11 cellular contexts compared by ENCODE assay signal in the genomic region with DNA sequence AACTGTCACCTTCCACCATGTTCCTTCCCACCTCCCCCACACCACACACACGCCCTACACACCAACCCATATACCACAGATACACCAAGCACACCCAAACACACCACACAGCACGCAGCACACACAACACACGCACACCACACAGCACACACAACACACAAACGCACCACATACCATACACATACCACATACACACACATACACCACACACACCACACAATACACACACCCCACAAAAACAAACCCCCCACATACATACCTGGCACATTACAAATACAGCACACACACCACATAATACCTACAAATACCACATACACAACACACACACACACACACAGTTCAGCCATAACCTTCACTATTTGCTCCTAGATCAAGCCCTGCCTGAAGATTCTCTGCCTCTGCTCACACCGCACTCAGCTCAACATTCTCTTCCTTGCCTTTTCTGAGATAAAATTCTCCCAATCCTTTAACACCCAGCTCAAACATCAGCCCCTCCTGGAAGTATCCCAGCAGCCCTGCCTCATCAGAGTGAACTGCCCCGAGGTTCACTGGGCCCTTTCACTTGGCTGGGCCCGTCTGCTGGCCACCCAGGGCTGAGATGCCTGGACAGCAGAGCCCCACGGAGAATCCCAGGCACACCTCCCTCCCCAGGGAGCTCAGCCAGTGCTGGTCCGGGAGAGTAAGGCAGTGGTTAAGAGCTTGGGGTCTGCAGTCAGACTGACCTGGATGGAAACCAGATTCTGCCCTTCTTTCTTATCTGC. TPM values are rescaled to one million over a fixed set of nuclear protein-coding genes. Genes with fewer than 3 reads are reported as not detected.
DNase-seq lines count a peak whose midpoint lies in the region; ATAC-seq, FAIRE-seq and TF ChIP-seq lines count a peak whose summit lies in the region.
"Had no signal": no experiment of that assay in that cellular context is flagged by ENCODE, and none has a peak within 500 bp of the region (broad histone marks: within the 10 kb centered on the region; RNA-seq: fewer than 3 reads in every experiment).

No MANE protein-coding gene starts in this region.

- H3K27ac ChIP-seq in K562 (ENCODE audit: extremely low read depth, low read depth, low read length): no peak overlapping the region; the same call in 2 of the 3 replicates
- peak overlapping the region; percentile 74 for H3K27ac ChIP-seq in lower lobe of right lung
- H3K27ac ChIP-seq in transverse colon: peak overlapping the region; percentile 21 to 69 (median 51)

- intact Hi-C loops in activated CD4-positive, alpha-beta T cell treated with anti-CD3 and anti-CD28 coated beads for 36 hours (cut with DNase I, micrococcal nuclease): no loop called here
- intact Hi-C loops in K562 (cut with micrococcal nuclease) (no loop called here), lower lobe of right lung (cut with DNase I) (no loop called here), transverse colon (cut with DNase I; ENCODE audit: low total_unique reads) (no loop called here)

- no peak for TF ChIP-seq POLR2A in K562 (conservative IDR thresholded peaks at IDR 0.05)
- no peak for TF ChIP-seq POLR2A in transverse colon (IDR thresholded peaks at IDR 0.05)

- no peak overlapping the region for H3K4me3 Mint-ChIP-seq in activated CD4-positive, alpha-beta T cell treated with anti-CD3 and anti-CD28 coated beads for 36 hours

- no peak for TF ChIP-seq RAD21 in K562 (CRISPR knock-in tag; conservative IDR thresholded peaks at IDR 0.05 in 1 of 2, IDR thresholded peaks at IDR 0.05 in 1 of 2)

- no peak overlapping the region for H3K4me3 ChIP-seq in K562
- H3K4me3 ChIP-seq in lower lobe of right lung: no peak overlapping the region
- no peak overlapping the region for H3K4me3 ChIP-seq in transverse colon

- H3K9ac ChIP-seq in K562 (ENCODE audit: insufficient read depth in 1 of 2, low read depth in 2 of 2, low read length in 2 of 2): peak overlapping the region in 1 of 2 experiments; percentile 28; a peak in 1 of 4 replicates

- H3K27me3 ChIP-seq in K562 (ENCODE audit: control insufficient read depth in 2 of 2, insufficient read depth in 2 of 2, low read length in 2 of 2) (peaks cover 14 to 25% of the 10 kb centered on the region in 2 experiments; a peak in 4 of 5 replicates), lower lobe of right lung (ENCODE audit: low read depth) (no peaks in the 10 kb centered on the region), transverse colon (no peaks in the 10 kb centered on the region)

- 37% methylated on average over 8 of the region's 9 CpGs for WGBS in K562 (ENCODE audit: insufficient coverage, low coverage, missing lambda C conversion rate)
- WGBS in transverse colon (ENCODE audit: low coverage in 1 of 2), 2 donors: 84 to 96% methylated on average over 4 to 9 of the region's 9 CpGs

- H3K27ac Mint-ChIP-seq in activated CD4-positive, alpha-beta T cell treated with anti-CD3 and anti-CD28 coated beads for 36 hours: peak overlapping the region; percentile 3

- POLR2A ChIA-PET in activated CD4-positive, alpha-beta T cell treated with anti-CD3 and anti-CD28 coated beads for 36 hours (lab: Charles Lee): no interaction called here
- POLR2A ChIA-PET in K562 (lab: Yijun Ruan, JAX): interaction anchor here (0.6 to 2.6 kb wide), 4 partner anchors 9 to 33 kb away, joined by 3 to 12 read pairs (median 4); no protein-coding TSS in a partner anchor

- peak overlapping the region; percentile 77 for H2AFZ ChIP-seq in K562 (ENCODE audit: low read depth, low read length)

- H3K79me2 ChIP-seq in K562 (ENCODE audit: control insufficient read depth, insufficient read depth, low read length): no peaks in the 10 kb centered on the region

- no peaks in the 10 kb centered on the region for H3K4me1 Mint-ChIP-seq in activated CD4-positive, alpha-beta T cell treated with anti-CD3 and anti-CD28 coated beads for 36 hours

- no peak for TF ChIP-seq CTCF in K562 (IDR thresholded peaks at IDR 0.05 in 2 of 3, conservative IDR thresholded peaks at IDR 0.05 in 1 of 3; ENCODE audit: insufficient read depth in 2 of 3, low read depth in 1 of 3, low read length in 3 of 3)
- no peak for TF ChIP-seq CTCF in lower lobe of right lung (IDR thresholded peaks at IDR 0.05)
- TF ChIP-seq CTCF in transverse colon (IDR thresholded peaks at IDR 0.05): no peak

- no peaks in the 10 kb centered on the region for H3K9me3 Mint-ChIP-seq in activated CD4-positive, alpha-beta T cell treated with anti-CD3 and anti-CD28 coated beads for 36 hours (ENCODE audit: low read depth)

- H3K36me3 Mint-ChIP-seq in activated CD4-positive, alpha-beta T cell treated with anti-CD3 and anti-CD28 coated beads for 36 hours (ENCODE audit: low read depth): peaks cover 36% of the 10 kb centered on the region

- H3K9me1 ChIP-seq in K562 (ENCODE audit: control insufficient read depth, insufficient read depth, low read length): no peaks in the 10 kb centered on the region

- FAIRE-seq in K562 (lab: Jason Lieb, UNC): peak; percentile 65
- FAIRE-seq: A204.1, GM18507 had no signal

- H3K27me3 Mint-ChIP-seq in activated CD4-positive, alpha-beta T cell treated with anti-CD3 and anti-CD28 coated beads for 36 hours: no peaks in the 10 kb centered on the region

- H3K4me2 ChIP-seq in K562 (ENCODE audit: insufficient read depth, low read length): no peak overlapping the region

- TF ChIP-seq EP300 in K562 (IDR thresholded peaks at IDR 0.05; ENCODE audit: low read length) (no peak), transverse colon (IDR thresholded peaks at IDR 0.05; ENCODE audit: low read depth) (no peak)

- peaks cover 29% of the 10 kb centered on the region in 2 experiments for H3K4me1 ChIP-seq in K562 (replicated peaks in 1 of 2; ENCODE audit: control insufficient read depth in 2 of 2, insufficient read depth in 2 of 2, low read length in 2 of 2)
- peaks cover 20% of the 10 kb centered on the region for H3K4me1 ChIP-seq in lower lobe of right lung
- H3K4me1 ChIP-seq in transverse colon: peaks cover 0 to 10% (median 2%) of the 10 kb centered on the region in 4 donors

- no peaks in the 10 kb centered on the region for H3K9me3 ChIP-seq in K562 (replicated peaks; ENCODE audit: control insufficient read depth, insufficient read depth, low read depth, low read length)
- no peaks in the 10 kb centered on the region for H3K9me3 ChIP-seq in lower lobe of right lung
- H3K9me3 ChIP-seq in transverse colon: no peaks in the 10 kb centered on the region

- no peak for ATAC-seq in activated CD4-positive, alpha-beta T cell treated with anti-CD3 and anti-CD28 coated beads for 36 hours
- ATAC-seq in K562 (peak; percentile 41), lower lobe of right lung (peak; percentile 5 to 10)

- CTCF ChIA-PET in activated CD4-positive, alpha-beta T cell treated with anti-CD3 and anti-CD28 coated beads for 36 hours (lab: Charles Lee): interaction anchor here (0.7 to 1.1 kb wide), 2 partner anchors 76 to 102 kb away, joined by 3 read pairs; no protein-coding TSS in a partner anchor
- CTCF ChIA-PET in K562 (lab: Yijun Ruan, JAX; ENCODE audit: low intra/inter-chr PET ratio): interaction anchor here (0.8 kb wide), 1 partner anchor 46 kb away, joined by 3 read pairs; no protein-coding TSS in a partner anchor

- no peak for DNase-seq in activated CD4-positive, alpha-beta T cell treated with anti-CD3 and anti-CD28 coated beads for 36 hours
- DNase-seq in activated CD4-positive, alpha-beta T cell treated with anti-CD3 and anti-CD28 coated beads for 48 hours: no peak
- DNase-seq in K562 (ENCODE audit: extremely low read depth in 1 of 4, low spot score in 3 of 4): no peak
- DNase-seq in lower lobe of right lung: no peak
- no peak for DNase-seq in transverse colon
- DNase-seq in NAMALWA (ENCODE audit: low spot score): no peak
- no peak for DNase-seq in activated effector memory CD4-positive, alpha-beta T cell treated with Interleukin-2 at 50 U/mL for 16 hours
- no peak for DNase-seq in C1 segment of cervical spinal cord (lab: John Stamatoyannopoulos, UW)
- DNase-seq: OCI-M1 had no signal

- H3K36me3 ChIP-seq in K562 (ENCODE audit: control insufficient read depth, insufficient read depth, low read length) (no peaks in the 10 kb centered on the region), lower lobe of right lung (peaks cover 26% of the 10 kb centered on the region), transverse colon (peaks cover 0 to 16% (median 6%) of the 10 kb centered on the region in 4 donors)

- H4K20me1 ChIP-seq in K562 (replicated peaks; ENCODE audit: control insufficient read depth, insufficient read depth, low read length): no peaks in the 10 kb centered on the region; the same call in 1 of the 2 replicates

- in situ Hi-C loops in K562 (cut with MboI): no loop called here
- in situ Hi-C loops in transverse colon (cut with MboI; ENCODE audit: low pct_ligation_motif_present in 1 of 4, low pct_unique_long_range_greater_than_20kb in 1 of 4, low sequenced_read_pairs in 3 of 4): loop anchor here in 1 of 4 donors (25.0 kb wide), 1 partner anchor 198 kb away; a partner anchor contains a TSS

- BruUV-seq in K562 (replicated peaks; lab: Mats Ljungman, UMichigan): no TSS peak

TF ChIP-seq in K562, 482 proteins besides CTCF, POLR2A, EP300 and RAD21 (continues in another document):
- TF ChIP-seq RNF2 (IDR thresholded peaks at IDR 0.05) (no peak), HEY1 (CRISPR knock-in tag; IDR thresholded peaks at IDR 0.05; ENCODE audit: borderline replicate concordance) (no peak)

RNA-seq across cellular contexts. Expression of a gene that starts 31.9 kb away (rescaled TPM):
- 1 to 10 TPM; 4.9 to 7.3 TPM for total RNA-seq in activated CD4-positive, alpha-beta T cell treated with anti-CD3 and anti-CD28 coated beads for 36 hours
- 13.7 and 32.7 TPM in 2 replicates for total RNA-seq in K562 (2011; cell fraction: chromatin; rRNA removed; ENCODE audit: low replicate concordance)
- total RNA-seq in K562 (2011; cell fraction: nucleolus; rRNA removed): 12.5 and 13.5 TPM in 2 replicates
- total RNA-seq in K562 (2011; cell fraction: nucleoplasm; rRNA removed): 13.3 and 19.4 TPM in 2 replicates
- total RNA-seq in K562 (2014; rRNA removed): 7.0 and 7.3 TPM in 2 replicates
- 4.2 and 5.0 TPM in 2 replicates for total RNA-seq in K562 (2014; rRNA removed; fragmentation: Illumina TruSeq; extraction: Trizol)
- total RNA-seq in K562 (2015; rRNA removed; fragmentation: Illumina TruSeq; extraction: Trizol): 7.7 and 8.6 TPM in 2 replicates
- total RNA-seq in K562 (2021): 9.5 and 10.6 TPM in 2 replicates
- 13.9 and 26.9 TPM in 2 replicates for polyA plus RNA-seq in K562 (2011; rRNA removed)
- polyA plus RNA-seq in K562 (2011; cell fraction: cytosol; rRNA removed): 28.1 and 34.9 TPM in 2 replicates
- polyA plus RNA-seq in K562 (2011; cell fraction: nucleus; rRNA removed): 14.0 and 18.6 TPM in 2 replicates
- 14.1 and 33.3 TPM in 2 replicates for polyA plus RNA-seq in K562 (2012)
- polyA plus RNA-seq in K562 (2014; fragmentation: Illumina TruSeq; extraction: Trizol): 11.8 and 14.1 TPM in 2 replicates
- polyA plus RNA-seq in K562 (2014; fragmentation: Nextera tagmentation; extraction: Ambion mirVana): 1 to 10 TPM; 3.0 to 3.8 TPM
- 11.7 and 14.0 TPM in 2 replicates for polyA plus RNA-seq in K562 (2014; rRNA removed)
- polyA minus RNA-seq in K562 (2011; rRNA and poly(A)+ RNA removed): 8.9 and 12.3 TPM in 2 replicates
- polyA minus RNA-seq in K562 (2011; cell fraction: cytosol; rRNA and poly(A)+ RNA removed): 7.7 and 8.6 TPM in 2 replicates
- polyA minus RNA-seq in K562 (2011; cell fraction: nucleus; rRNA and poly(A)+ RNA removed): 6.6 and 9.8 TPM in 2 replicates
- total RNA-seq in lower lobe of right lung: 55.3 TPM
- total RNA-seq in transverse colon: 100 to 1,000 TPM in 2 of 4 donors, 10 to 100 TPM in 2; 41.6 to 154 (median 84.2) TPM
